ENCODE assay signal across 8 cellular contexts in genomic region chr1:228697209-228698016, GRCh38. TPM values are rescaled to one million over a fixed set of nuclear protein-coding genes. Genes with fewer than 3 reads are reported as not detected.
DNase-seq lines count a peak whose midpoint lies in the region; ATAC-seq and TF ChIP-seq lines count a peak whose summit lies in the region.
"Had no signal": no experiment of that assay in that cellular context is flagged by ENCODE, and none has a peak within 500 bp of the region (broad histone marks: within the 10 kb centered on the region; RNA-seq: fewer than 3 reads in every experiment).

No MANE protein-coding gene starts in this region.

- TF ChIP-seq CTCF in heart left ventricle (IDR thresholded peaks at IDR 0.05) = no peak

- TF ChIP-seq POLR2A in heart left ventricle (IDR thresholded peaks at IDR 0.05) (no peak), erythroblast (IDR thresholded peaks at IDR 0.05; ENCODE audit: low read length) (no peak)

- 34 to 46% (median 43%) methylated on average over 6 of the region's 6 CpGs for WGBS in heart left ventricle, 4 donors

- no peaks in the 10 kb centered on the region for H3K36me3 ChIP-seq in heart left ventricle

- H3K27me3 ChIP-seq in heart left ventricle = no peaks in the 10 kb centered on the region

- peaks cover 0 to 3% (median 0%) of the 10 kb centered on the region in 12 donors for H3K9me3 ChIP-seq in heart left ventricle

- no peak overlapping the region for H3K27ac ChIP-seq in heart left ventricle

- peak in 2 of 4 donors; percentile 9 to 76 for ATAC-seq in heart left ventricle
- no peak for ATAC-seq in HG03280 (IDR thresholded peaks at IDR 0.05; ENCODE audit: unreplicated experiment)
- ATAC-seq: naive thymus-derived CD8-positive, alpha-beta T cell had no signal

- peaks cover 0 to 14% (median 0%) of the 10 kb centered on the region in 12 donors for H3K4me1 ChIP-seq in heart left ventricle

- peak; percentile 10 for DNase-seq in HT1080 (ENCODE audit: low read depth)
- peak; percentile 74 for DNase-seq in RPMI8226
- peak in 3 of 5 donors; percentile 32 to 60 (median 34) for DNase-seq in heart left ventricle
- DNase-seq in superior temporal gyrus (ENCODE audit: extremely low spot score) = peak; percentile 70
- DNase-seq in GM03348 (ENCODE audit: low spot score) = no peak
- DNase-seq in erythroblast (lab: John Stamatoyannopoulos, UW) = no peak

- intact Hi-C loops in heart left ventricle (cut with DNase I) = loop anchor here in 3 of 10 donors (10.0 kb wide), 2 partner anchors 457 to 527 kb away; no protein-coding TSS in a partner anchor

- no peak overlapping the region for H3K4me3 ChIP-seq in heart left ventricle

RNA-seq across cellular contexts. Expression of gene RHOU, which starts 37.9 kb away (rescaled TPM):
- not detected in 2 replicates for total RNA-seq in HT1080 (2014; rRNA removed; shearing (Covaris generic))
- polyA plus RNA-seq in HT1080 (2015; cell fraction: cytosol; rRNA removed) = 0.01 and 0.03 TPM in 2 replicates
- 0.03 TPM in 1 of 2 replicates, not detected in the other for polyA plus RNA-seq in HT1080 (2015; cell fraction: nucleus; rRNA removed)
- 10 to 100 TPM in 2 of 9 donors, 1 to 10 TPM in 7; 2.1 to 20.5 (median 2.9) TPM for total RNA-seq in heart left ventricle
- polyA plus RNA-seq in heart left ventricle = 1 to 10 TPM; 1.3 to 3.1 TPM

Comparison
In these comparisons a context has a peak if more than half of its experiments do, and no peak if none do; other contexts are left out.
1. DNase-seq: peak in HT1080 (single experiment), RPMI8226 (single experiment), heart left ventricle (3 of 5) and superior temporal gyrus (single experiment); none in GM03348 (single experiment) and erythroblast (0 of 2).